Comparison of ENCODE assay signal across 10 cellular contexts in genomic region chr11:128516467-128516778, GRCh38.
DNase-seq lines count a peak whose midpoint lies in the region; ATAC-seq, FAIRE-seq and TF ChIP-seq lines count a peak whose summit lies in the region.
"Had no signal": no experiment of that assay in that cellular context is flagged by ENCODE, and none has a peak within 500 bp of the region (broad histone marks: within the 10 kb centered on the region; RNA-seq: fewer than 3 reads in every experiment).

No MANE protein-coding gene starts in this region.

- 57 to 69% (median 62%) methylated on average over 3 of the region's 3 CpGs for WGBS in psoas muscle, 3 donors

- TF ChIP-seq CTCF in Loucy (conservative IDR thresholded peaks at IDR 0.05; ENCODE audit: low read length) (no peak), endothelial cell (IDR thresholded peaks at IDR 0.05; ENCODE audit: unreplicated experiment) (no peak), psoas muscle (IDR thresholded peaks at IDR 0.05) (no peak), GM13977 (IDR thresholded peaks at IDR 0.05; ENCODE audit: extremely low read depth, insufficient read depth, missing control alignments) (no peak)

- H3K4me3 ChIP-seq in CD4-positive, alpha-beta memory T cell (ENCODE audit: low read length in 2 of 2), result peak overlapping the region; percentile 48 to 92
- H3K4me3 ChIP-seq in Loucy (ENCODE audit: low read length, poor library complexity, severe bottlenecking) (peak overlapping the region; percentile 91), psoas muscle (peak overlapping the region; percentile 88)

- no peaks in the 10 kb centered on the region for H3K9me3 ChIP-seq in CD4-positive, alpha-beta memory T cell (ENCODE audit: control insufficient read depth in 1 of 2, low read length in 2 of 2)
- H3K9me3 ChIP-seq in Loucy (ENCODE audit: insufficient read depth, low read depth, low read length) (no peaks in the 10 kb centered on the region), psoas muscle (no peaks in the 10 kb centered on the region)

- ATAC-seq in psoas muscle (no peak), HG02870 (IDR thresholded peaks at IDR 0.05; ENCODE audit: unreplicated experiment) (no peak)
- ATAC-seq: sciatic nerve had no signal

- peaks cover 0 to 5% (median 0%) of the 10 kb centered on the region in 8 donors for H3K9me3 Mint-ChIP-seq in CD4-positive, alpha-beta memory T cell
- H3K9me3 Mint-ChIP-seq in endothelial cell (ENCODE audit: unreplicated experiment), result no peaks in the 10 kb centered on the region

- peak overlapping the region; percentile 92 to 100 (median 97) for H3K4me3 Mint-ChIP-seq in CD4-positive, alpha-beta memory T cell
- H3K4me3 Mint-ChIP-seq in endothelial cell (ENCODE audit: unreplicated experiment), result peak overlapping the region; percentile 56

- H3K27me3 Mint-ChIP-seq in CD4-positive, alpha-beta memory T cell, result no peaks in the 10 kb centered on the region
- peaks cover 4% of the 10 kb centered on the region for H3K27me3 Mint-ChIP-seq in endothelial cell (ENCODE audit: unreplicated experiment)

- no peaks in the 10 kb centered on the region for H3K9me2 ChIP-seq in Loucy (replicated peaks; ENCODE audit: low read depth, low read length)

- H3K4me1 ChIP-seq in CD4-positive, alpha-beta memory T cell (ENCODE audit: insufficient read depth, low read length), result peaks cover 36% of the 10 kb centered on the region
- H3K4me1 ChIP-seq in Loucy (ENCODE audit: insufficient read depth, low read length, poor library complexity, severe bottlenecking), result peaks cover 90% of the 10 kb centered on the region
- peaks cover 43% of the 10 kb centered on the region for H3K4me1 ChIP-seq in psoas muscle

- FAIRE-seq in GM19239 (lab: Jason Lieb, UNC), result no peak

- H3K79me2 ChIP-seq in Loucy (ENCODE audit: insufficient read depth, low read length), result peaks cover 100% of the 10 kb centered on the region

- intact Hi-C loops in CD4-positive, alpha-beta memory T cell (cut with micrococcal nuclease), result loop anchor here (2.0 to 10.0 kb wide), 3 partner anchors 40 to 241 kb away; no protein-coding TSS in a partner anchor
- intact Hi-C loops in psoas muscle (cut with DNase I), result no loop called here

- peak overlapping the region; percentile 96 for H3K4me2 ChIP-seq in Loucy (ENCODE audit: low read depth, low read length, poor library complexity, severe bottlenecking)

- POLR2A ChIA-PET in CD4-positive, alpha-beta memory T cell (lab: Charles Lee; ENCODE audit: partially characterized antibody), result interaction anchor here (0.7 to 34.5 kb wide), 18 partner anchors 2 to 315 kb away, joined by 3 to 1488 read pairs (median 39); partner anchors contain the start of gene FLI1

- peaks cover 28 to 70% (median 46%) of the 10 kb centered on the region in 4 donors for H3K4me1 Mint-ChIP-seq in CD4-positive, alpha-beta memory T cell
- peaks cover 73% of the 10 kb centered on the region for H3K4me1 Mint-ChIP-seq in endothelial cell (ENCODE audit: unreplicated experiment)

- no peaks in the 10 kb centered on the region for H3F3A ChIP-seq in Loucy (ENCODE audit: low read depth)

- H3K36me3 ChIP-seq in CD4-positive, alpha-beta memory T cell (ENCODE audit: insufficient read depth, low read length), result peaks cover 58% of the 10 kb centered on the region
- H3K36me3 ChIP-seq in Loucy (ENCODE audit: insufficient read depth, low read length) (peaks cover 28% of the 10 kb centered on the region), psoas muscle (ENCODE audit: insufficient read depth in 1 of 2, low read depth in 1 of 2) (peaks cover 0 to 9% of the 10 kb centered on the region in 2 donors)

- peak overlapping the region; percentile 89 for H3K27ac ChIP-seq in CD4-positive, alpha-beta memory T cell (ENCODE audit: low read depth, low read length)
- H3K27ac ChIP-seq in psoas muscle, result peak overlapping the region; percentile 5

- no peak overlapping the region for H2AFZ ChIP-seq in Loucy (ENCODE audit: low read length)

- H3K27ac Mint-ChIP-seq in CD4-positive, alpha-beta memory T cell, result peak overlapping the region; percentile 89 to 99 (median 97)
- H3K27ac Mint-ChIP-seq in endothelial cell (ENCODE audit: unreplicated experiment), result no peak overlapping the region

- H3K27me3 ChIP-seq in CD4-positive, alpha-beta memory T cell (ENCODE audit: insufficient read depth, low read length), result no peaks in the 10 kb centered on the region
- H3K27me3 ChIP-seq in Loucy (ENCODE audit: insufficient read depth, low read length, poor library complexity, severe bottlenecking) (no peaks in the 10 kb centered on the region), psoas muscle (ENCODE audit: insufficient read depth in 3 of 3, low read length in 2 of 3) (no peaks in the 10 kb centered on the region)

- peaks cover 99% of the 10 kb centered on the region for H4K20me1 ChIP-seq in Loucy (ENCODE audit: insufficient read depth, low read length, poor library complexity, severe bottlenecking)

- H3K36me3 Mint-ChIP-seq in CD4-positive, alpha-beta memory T cell, result peaks cover 96 to 99% of the 10 kb centered on the region in 2 donors
- peaks cover 47% of the 10 kb centered on the region for H3K36me3 Mint-ChIP-seq in endothelial cell (ENCODE audit: low read depth, unreplicated experiment)

- peak in 1 of 5 donors; percentile 2 for DNase-seq in CD4-positive, alpha-beta memory T cell
- DNase-seq in endothelial cell (ENCODE audit: low spot score), result no peak
- DNase-seq in psoas muscle, result no peak
- no peak for DNase-seq in GM13977 (ENCODE audit: low spot score)
- DNase-seq in GM19239 (ENCODE audit: insufficient read length, low spot score), result no peak
- DNase-seq in DMS53 (lab: John Stamatoyannopoulos, UW), result no peak
- DNase-seq: effector CD8-positive, alpha-beta T cell had no signal

- peak overlapping the region; percentile 99 for H3K9ac ChIP-seq in Loucy (ENCODE audit: low read depth, low read length, poor library complexity, severe bottlenecking)

- CTCF ChIA-PET in CD4-positive, alpha-beta memory T cell (lab: Charles Lee; ENCODE audit: partially characterized antibody), result interaction anchor here (0.8 to 7.9 kb wide), 13 partner anchors 7 to 226 kb away, joined by 3 to 105 read pairs (median 19); no protein-coding TSS in a partner anchor

- in situ Hi-C loops in GM13977 (cut with MboI; ENCODE audit: low pct_unique_long_range_greater_than_20kb, low sequenced_read_pairs, unreplicated experiment), result no loop called here
